7 cellular contexts compared by ENCODE assay signal in the genomic region with DNA sequence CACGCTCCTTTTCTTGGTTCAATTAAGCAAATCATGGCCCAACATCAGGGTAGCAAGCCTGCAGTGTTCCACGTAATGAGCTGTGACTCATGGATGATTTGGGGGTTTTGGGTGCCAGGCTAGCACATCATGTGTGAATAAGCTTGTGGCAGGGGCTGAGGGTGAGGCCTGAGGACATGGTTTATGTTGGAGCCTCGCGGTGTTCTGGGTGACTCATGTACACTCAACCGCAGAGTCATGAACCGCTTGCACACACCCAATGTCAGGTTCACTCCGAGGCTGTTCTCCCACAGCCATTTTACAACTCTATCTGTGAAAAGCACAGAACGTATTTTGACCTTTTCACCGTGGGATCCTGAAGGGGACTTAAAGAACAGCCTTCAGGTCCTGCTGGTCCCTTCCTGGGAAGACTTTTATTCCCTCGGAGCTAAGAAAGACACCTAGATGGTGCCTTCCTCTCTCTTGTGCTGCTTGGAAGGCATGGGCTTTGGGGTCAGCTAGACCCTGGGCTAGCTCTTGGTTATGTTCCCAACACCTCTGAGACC.
A peak's percentile ranks its signal among the peaks of the same experiment; 100 is the strongest.
DNase-seq lines count a peak whose midpoint lies in the region; ATAC-seq and TF ChIP-seq lines count a peak whose summit lies in the region.

No MANE protein-coding gene starts in this region.

- H3K36me3 ChIP-seq in heart left ventricle = no peaks in the 10 kb centered on the region
- H3K36me3 ChIP-seq in ovary = no peaks in the 10 kb centered on the region

- H3K9me3 ChIP-seq in heart left ventricle = no peaks in the 10 kb centered on the region
- H3K9me3 ChIP-seq in ovary = no peaks in the 10 kb centered on the region

- no peaks in the 10 kb centered on the region for H3K27me3 ChIP-seq in HL-60 (ENCODE audit: insufficient read depth, poor library complexity, severe bottlenecking)
- no peaks in the 10 kb centered on the region for H3K27me3 ChIP-seq in heart left ventricle
- H3K27me3 ChIP-seq in ovary = no peaks in the 10 kb centered on the region

- POLR2A ChIA-PET in activated CD4-positive, alpha-beta memory T cell treated with anti-CD3 and anti-CD28 coated beads, Interleukin-2, amount 10 ng/mL, durations not matched to agents 7 days and 5 days (lab: Charles Lee) = no interaction called here
- POLR2A ChIA-PET in HEK293T (lab: Yijun Ruan, JAX) = no interaction called here

- ATAC-seq in heart left ventricle = peak in 3 of 4 donors; percentile 31 to 56 (median 40)
- ATAC-seq in stimulated activated effector memory CD8-positive, alpha-beta T cell treated with anti-CD3 and anti-CD28 coated beads, Interleukin-12 subunit alpha, Interleukin-12 subunit beta, amount 100 ng/mL, for 72 hours = peak; percentile 99

- TF ChIP-seq POLR2A in heart left ventricle (IDR thresholded peaks at IDR 0.05) (no peak), ovary (IDR thresholded peaks at IDR 0.05) (no peak)

- 89 to 97% (median 95%) methylated on average over 10 of the region's 10 CpGs for WGBS in heart left ventricle, 4 donors
- 94 to 96% (median 95%) methylated on average over 10 of the region's 10 CpGs for WGBS in ovary, 3 donors

- H3K27ac ChIP-seq in HL-60 (replicated peaks) = peak overlapping the region; percentile 77; the same call in 1 of the 2 replicates
- peak overlapping the region in 4 of 12 donors; percentile 4 to 93 (median 36) for H3K27ac ChIP-seq in heart left ventricle
- H3K27ac ChIP-seq in ovary = no peak overlapping the region

- H3K27ac Mint-ChIP-seq in activated CD4-positive, alpha-beta memory T cell treated with anti-CD3 and anti-CD28 coated beads, Interleukin-2, amount 10 ng/mL, durations not matched to agents 7 days and 5 days = no peak overlapping the region
- H3K27ac Mint-ChIP-seq in stimulated activated effector memory CD8-positive, alpha-beta T cell treated with anti-CD3 and anti-CD28 coated beads, Interleukin-12 subunit alpha, Interleukin-12 subunit beta, amount 100 ng/mL, for 72 hours = no peak overlapping the region

- H3K4me1 Mint-ChIP-seq in activated CD4-positive, alpha-beta memory T cell treated with anti-CD3 and anti-CD28 coated beads, Interleukin-2, amount 10 ng/mL, durations not matched to agents 7 days and 5 days = peaks cover 2% of the 10 kb centered on the region
- peaks cover 19% of the 10 kb centered on the region for H3K4me1 Mint-ChIP-seq in stimulated activated effector memory CD8-positive, alpha-beta T cell treated with anti-CD3 and anti-CD28 coated beads, Interleukin-12 subunit alpha, Interleukin-12 subunit beta, amount 100 ng/mL, for 72 hours

- TF ChIP-seq CTCF in HL-60 (IDR thresholded peaks at IDR 0.05; ENCODE audit: insufficient read depth, low read length) = no peak
- TF ChIP-seq CTCF in heart left ventricle (IDR thresholded peaks at IDR 0.05) = no peak
- TF ChIP-seq CTCF in ovary (IDR thresholded peaks at IDR 0.05) = no peak

- intact Hi-C loops in heart left ventricle (cut with DNase I) = loop anchor here in 1 of 10 donors (10.0 kb wide), 1 partner anchor 135 kb away; the partner anchor contains the start of gene ZEB2
- intact Hi-C loops in ovary (cut with DNase I) = no loop called here

- DNase-seq in HL-60 (ENCODE audit: low read depth in 1 of 2, low spot score in 1 of 2) (peak; percentile 30 to 93), heart left ventricle (peak in 1 of 5 donors; percentile 31), ovary (no peak), COLO829 (ENCODE audit: low spot score) (no peak), HEK293T (ENCODE audit: extremely low spot score) (no peak)
- peak; percentile 53 for DNase-seq in activated CD4-positive, alpha-beta memory T cell treated with anti-CD3 and anti-CD28 coated beads, Interleukin-2, amount 10 ng/mL, durations not matched to agents 7 days and 5 days
- peak; percentile 43 to 84 for DNase-seq in stimulated activated effector memory CD8-positive, alpha-beta T cell treated with anti-CD3 and anti-CD28 coated beads, Interleukin-12 subunit alpha, Interleukin-12 subunit beta, amount 100 ng/mL, for 72 hours (ENCODE audit: low spot score in 2 of 2)

- H3K9me3 Mint-ChIP-seq in activated CD4-positive, alpha-beta memory T cell treated with anti-CD3 and anti-CD28 coated beads, Interleukin-2, amount 10 ng/mL, durations not matched to agents 7 days and 5 days = no peaks in the 10 kb centered on the region
- H3K9me3 Mint-ChIP-seq in stimulated activated effector memory CD8-positive, alpha-beta T cell treated with anti-CD3 and anti-CD28 coated beads, Interleukin-12 subunit alpha, Interleukin-12 subunit beta, amount 100 ng/mL, for 72 hours = no peaks in the 10 kb centered on the region

- H3K4me3 ChIP-seq in HL-60 (replicated peaks; ENCODE audit: insufficient read depth, low read length) = no peak overlapping the region
- H3K4me3 ChIP-seq in heart left ventricle = no peak overlapping the region
- no peak overlapping the region for H3K4me3 ChIP-seq in ovary

- H3K27me3 Mint-ChIP-seq in activated CD4-positive, alpha-beta memory T cell treated with anti-CD3 and anti-CD28 coated beads, Interleukin-2, amount 10 ng/mL, durations not matched to agents 7 days and 5 days = peaks cover 3% of the 10 kb centered on the region

- no peak overlapping the region for H3K4me3 Mint-ChIP-seq in activated CD4-positive, alpha-beta memory T cell treated with anti-CD3 and anti-CD28 coated beads, Interleukin-2, amount 10 ng/mL, durations not matched to agents 7 days and 5 days
- H3K4me3 Mint-ChIP-seq in stimulated activated effector memory CD8-positive, alpha-beta T cell treated with anti-CD3 and anti-CD28 coated beads, Interleukin-12 subunit alpha, Interleukin-12 subunit beta, amount 100 ng/mL, for 72 hours = peak overlapping the region; percentile 24

- H3K4me1 ChIP-seq in heart left ventricle = peaks cover 0 to 48% (median 0%) of the 10 kb centered on the region in 12 donors
- H3K4me1 ChIP-seq in ovary (ENCODE audit: insufficient read depth) = no peaks in the 10 kb centered on the region

- no peak for TF ChIP-seq EP300 in ovary (IDR thresholded peaks at IDR 0.05)

- H3K36me3 Mint-ChIP-seq in activated CD4-positive, alpha-beta memory T cell treated with anti-CD3 and anti-CD28 coated beads, Interleukin-2, amount 10 ng/mL, durations not matched to agents 7 days and 5 days (ENCODE audit: low read depth) = no peaks in the 10 kb centered on the region
- H3K36me3 Mint-ChIP-seq in stimulated activated effector memory CD8-positive, alpha-beta T cell treated with anti-CD3 and anti-CD28 coated beads, Interleukin-12 subunit alpha, Interleukin-12 subunit beta, amount 100 ng/mL, for 72 hours = no peaks in the 10 kb centered on the region

- CTCF ChIA-PET in activated CD4-positive, alpha-beta memory T cell treated with anti-CD3 and anti-CD28 coated beads, Interleukin-2, amount 10 ng/mL, durations not matched to agents 7 days and 5 days (lab: Charles Lee) = no interaction called here
- CTCF ChIA-PET in HEK293T (lab: Yijun Ruan, JAX) = interaction anchor here (0.6 kb wide), 1 partner anchor 156 kb away, joined by 4 read pairs; no protein-coding TSS in a partner anchor

TF ChIP-seq in HEK293T, 16 proteins besides CTCF, POLR2A, EP300 and RAD21:
- TF ChIP-seq SUZ12 (IDR thresholded peaks at IDR 0.05) = no peak
- no peak for TF ChIP-seq ARNT (IDR thresholded peaks at IDR 0.05)
- TF ChIP-seq ZNF384 (IDR thresholded peaks at IDR 0.05) = no peak
- TF ChIP-seq LEF1 (IDR thresholded peaks at IDR 0.05; ENCODE audit: borderline replicate concordance) = no peak
- TF ChIP-seq L3MBTL2 (conservative IDR thresholded peaks at IDR 0.05) = no peak
- TF ChIP-seq FOXK2 (IDR thresholded peaks at IDR 0.05) = no peak
- no peak for TF ChIP-seq SP1 (IDR thresholded peaks at IDR 0.05)

Comparison
In these comparisons a context has a peak if more than half of its experiments do, and no peak if none do; other contexts are left out.
1. DNase-seq: peak in HL-60 (2 of 2), activated CD4-positive, alpha-beta memory T cell treated with anti-CD3 and anti-CD28 coated beads, Interleukin-2, amount 10 ng/mL, durations not matched to agents 7 days and 5 days (single experiment) and stimulated activated effector memory CD8-positive, alpha-beta T cell treated with anti-CD3 and anti-CD28 coated beads, Interleukin-12 subunit alpha, Interleukin-12 subunit beta, amount 100 ng/mL, for 72 hours (2 of 2); none in ovary (0 of 5), COLO829 (single experiment) and HEK293T (single experiment).